8 cellular contexts compared by ENCODE assay signal in the genomic region with DNA sequence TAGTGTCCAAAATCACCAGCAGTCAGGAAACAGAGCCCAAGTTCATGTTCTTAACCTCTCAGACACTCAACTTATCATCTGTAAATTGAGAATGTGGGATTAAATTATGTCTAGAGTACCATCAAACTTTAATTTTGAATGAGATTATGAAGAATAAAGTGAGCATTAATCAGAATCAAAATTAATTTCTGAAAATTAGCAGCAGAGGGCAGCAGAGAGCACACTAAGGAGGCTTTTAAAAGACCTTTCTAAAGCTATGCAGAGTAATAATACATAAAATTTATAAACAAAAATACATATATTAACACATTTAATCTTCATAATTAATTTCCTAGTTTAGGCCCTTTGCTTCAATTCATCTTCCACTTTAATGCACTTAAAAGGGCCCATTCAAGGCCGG. TPM values are rescaled to one million over a fixed set of nuclear protein-coding genes. Genes with fewer than 3 reads are reported as not detected.
DNase-seq lines count a peak whose midpoint lies in the region; ATAC-seq, FAIRE-seq and TF ChIP-seq lines count a peak whose summit lies in the region.

No MANE protein-coding gene starts in this region.

- H3K27me3 Mint-ChIP-seq in CD4-positive, alpha-beta memory T cell, result no peaks in the 10 kb centered on the region

- FAIRE-seq in bronchial epithelial cell (lab: Jason Lieb, UNC), result no peak

- no peak for ATAC-seq in stimulated activated naive CD8-positive, alpha-beta T cell treated with anti-CD3 and anti-CD28 coated beads, Interleukin-15, Interleukin-2, amounts not matched to agents 100 U/mL and 50 U/mL, for 24 hours
- ATAC-seq in GM21390 (IDR thresholded peaks at IDR 0.05; ENCODE audit: unreplicated experiment) (no peak), GM19324 (IDR thresholded peaks at IDR 0.05; ENCODE audit: low FRiP score, unreplicated experiment) (no peak)

- peak; percentile 26; the same call in 1 of the 2 replicates for TF ChIP-seq RAD21 in Ishikawa (IDR thresholded peaks at IDR 0.05; ENCODE audit: low read depth)

- no peaks in the 10 kb centered on the region for H3K27me3 ChIP-seq in CD4-positive, alpha-beta memory T cell (ENCODE audit: insufficient read depth, low read length)
- H3K27me3 ChIP-seq in bronchial epithelial cell (ENCODE audit: control insufficient read depth, insufficient read depth, low read length), result no peaks in the 10 kb centered on the region

- H3K36me3 ChIP-seq in CD4-positive, alpha-beta memory T cell (ENCODE audit: insufficient read depth, low read length), result no peaks in the 10 kb centered on the region
- H3K36me3 ChIP-seq in bronchial epithelial cell (ENCODE audit: control insufficient read depth, insufficient read depth, low read length), result no peaks in the 10 kb centered on the region

- intact Hi-C loops in CD4-positive, alpha-beta memory T cell (cut with micrococcal nuclease), result loop anchor here (1.0 kb wide), 2 partner anchors 24 to 143 kb away; no protein-coding TSS in a partner anchor

- CTCF ChIA-PET in CD4-positive, alpha-beta memory T cell (lab: Charles Lee; ENCODE audit: partially characterized antibody), result interaction anchor here (0.7 to 4.3 kb wide), 11 partner anchors 10 to 165 kb away, joined by 3 to 42 read pairs (median 5); no protein-coding TSS in a partner anchor

- H3K36me3 Mint-ChIP-seq in CD4-positive, alpha-beta memory T cell, result no peaks in the 10 kb centered on the region

- H3K27ac ChIP-seq in CD4-positive, alpha-beta memory T cell (ENCODE audit: low read depth, low read length), result no peak overlapping the region

- peak; percentile 8 for TF ChIP-seq CTCF in bronchial epithelial cell (IDR thresholded peaks at IDR 0.05; ENCODE audit: insufficient read depth, low read length, severe bottlenecking)

- POLR2A ChIA-PET in CD4-positive, alpha-beta memory T cell (lab: Charles Lee; ENCODE audit: partially characterized antibody), result no interaction called here

- DNase-seq in CD4-positive, alpha-beta memory T cell, result peak in 4 of 5 donors; percentile 11 to 27 (median 24)
- DNase-seq in bronchial epithelial cell (ENCODE audit: low read depth), result peak; percentile 5
- DNase-seq in myocyte (ENCODE audit: low read depth), result peak; percentile 30
- no peak for DNase-seq in stimulated activated naive CD8-positive, alpha-beta T cell treated with anti-CD3 and anti-CD28 coated beads, Interleukin-15, Interleukin-2, amounts not matched to agents 100 U/mL and 50 U/mL, for 24 hours
- no peak for DNase-seq in activated naive CD4-positive, alpha-beta T cell (lab: John Stamatoyannopoulos, UW)

- H3K4me3 Mint-ChIP-seq in CD4-positive, alpha-beta memory T cell, result no peak overlapping the region

- H3K4me3 ChIP-seq in CD4-positive, alpha-beta memory T cell (ENCODE audit: low read length in 2 of 2), result no peak overlapping the region
- H3K4me3 ChIP-seq in bronchial epithelial cell (ENCODE audit: low read depth, low read length), result no peak overlapping the region

- TF ChIP-seq EP300 in Ishikawa (IDR thresholded peaks at IDR 0.05; ENCODE audit: borderline replicate concordance), result no peak

- H3K9me3 ChIP-seq in CD4-positive, alpha-beta memory T cell (ENCODE audit: control insufficient read depth in 1 of 2, low read length in 2 of 2), result no peaks in the 10 kb centered on the region

- no peak overlapping the region for H3K27ac Mint-ChIP-seq in CD4-positive, alpha-beta memory T cell

- H3K9me3 Mint-ChIP-seq in CD4-positive, alpha-beta memory T cell, result peaks cover 0 to 1% (median 0%) of the 10 kb centered on the region in 8 donors

- peaks cover 7 to 15% (median 9%) of the 10 kb centered on the region in 4 donors for H3K4me1 Mint-ChIP-seq in CD4-positive, alpha-beta memory T cell

- H3K4me1 ChIP-seq in CD4-positive, alpha-beta memory T cell (ENCODE audit: insufficient read depth, low read length), result no peaks in the 10 kb centered on the region

TF ChIP-seq in Ishikawa, 13 proteins besides CTCF, POLR2A, EP300 and RAD21:
- TF ChIP-seq MAX (IDR thresholded peaks at IDR 0.05) (no peak), REST (IDR thresholded peaks at IDR 0.05; ENCODE audit: low read depth) (no peak), CEBPB (IDR thresholded peaks at IDR 0.05) (no peak), ZBTB7A (IDR thresholded peaks at IDR 0.05; ENCODE audit: low read depth) (no peak)
TF ChIP-seq in Ishikawa: peak in this region for 0.

RNA-seq across cellular contexts. Expression of gene TASL, which starts 7.1 kb away (rescaled TPM):
- total RNA-seq in CD4-positive, alpha-beta memory T cell, result 1 to 10 TPM; 2.8 to 3.0 TPM
- polyA plus RNA-seq in CD4-positive, alpha-beta memory T cell, result 1 to 10 TPM; 1.7 to 3.7 TPM
- total RNA-seq in bronchial epithelial cell, result not detected in 2 replicates
- not detected in 2 replicates for total RNA-seq in myocyte
- not detected for polyA plus RNA-seq in myocyte (2012)

Comparison
In these comparisons a context has a peak if more than half of its experiments do, and no peak if none do; other contexts are left out.
1. DNase-seq: peak in CD4-positive, alpha-beta memory T cell (4 of 5), bronchial epithelial cell (single experiment) and myocyte (single experiment); none in stimulated activated naive CD8-positive, alpha-beta T cell treated with anti-CD3 and anti-CD28 coated beads, Interleukin-15, Interleukin-2, amounts not matched to agents 100 U/mL and 50 U/mL, for 24 hours (single experiment) and activated naive CD4-positive, alpha-beta T cell (0 of 4).